In genomic region chr3:197508924-197509775, GRCh38 we compare ENCODE assay signal across 1 cellular context.
TF ChIP-seq lines count a peak whose summit lies in the region.

No MANE protein-coding gene starts in this region.

TF ChIP-seq in HCT116, 20 proteins besides CTCF, POLR2A, EP300 and RAD21 (continued from another document):
- no peak for TF ChIP-seq ZBTB33 (IDR thresholded peaks at IDR 0.05; ENCODE audit: extremely low read depth, insufficient replicate concordance, low read length)
- no peak for TF ChIP-seq ZNF274 (IDR thresholded peaks at IDR 0.05; ENCODE audit: low read depth, low read length)
- TF ChIP-seq ELF1 (IDR thresholded peaks at IDR 0.05; ENCODE audit: borderline replicate concordance, low read depth), result no peak
- TF ChIP-seq CBX3 (IDR thresholded peaks at IDR 0.05; ENCODE audit: low read depth), result no peak
- TF ChIP-seq ATF3 (IDR thresholded peaks at IDR 0.05), result no peak
- TF ChIP-seq FOSL1 (IDR thresholded peaks at IDR 0.05; ENCODE audit: low read depth), result no peak
- TF ChIP-seq EZH2 (IDR thresholded peaks at IDR 0.05), result no peak
- TF ChIP-seq SP1 (IDR thresholded peaks at IDR 0.05; ENCODE audit: low read depth), result no peak
- TF ChIP-seq ZFX (IDR thresholded peaks at IDR 0.05), result no peak
- TF ChIP-seq EGR1 (IDR thresholded peaks at IDR 0.05; ENCODE audit: low read depth), result no peak
- TF ChIP-seq JUND (IDR thresholded peaks at IDR 0.05), result no peak
- no peak for TF ChIP-seq SIN3A (IDR thresholded peaks at IDR 0.05; ENCODE audit: low read depth)
- no peak for TF ChIP-seq TCF7L2 (IDR thresholded peaks at IDR 0.05; ENCODE audit: borderline replicate concordance, extremely low read depth, insufficient read depth, insufficient read length)
- TF ChIP-seq YY1 (IDR thresholded peaks at IDR 0.05; ENCODE audit: extremely low read depth, insufficient replicate concordance, low read depth, low read length), result no peak
- no peak for TF ChIP-seq CEBPB (IDR thresholded peaks at IDR 0.05; ENCODE audit: low read depth)
- no peak for TF ChIP-seq POLR2AphosphoS5 (IDR thresholded peaks at IDR 0.05; ENCODE audit: low read depth, low read length)
TF ChIP-seq in HCT116: peak in this region for 0.
